15 cellular contexts compared by ENCODE assay signal in the genomic region with DNA sequence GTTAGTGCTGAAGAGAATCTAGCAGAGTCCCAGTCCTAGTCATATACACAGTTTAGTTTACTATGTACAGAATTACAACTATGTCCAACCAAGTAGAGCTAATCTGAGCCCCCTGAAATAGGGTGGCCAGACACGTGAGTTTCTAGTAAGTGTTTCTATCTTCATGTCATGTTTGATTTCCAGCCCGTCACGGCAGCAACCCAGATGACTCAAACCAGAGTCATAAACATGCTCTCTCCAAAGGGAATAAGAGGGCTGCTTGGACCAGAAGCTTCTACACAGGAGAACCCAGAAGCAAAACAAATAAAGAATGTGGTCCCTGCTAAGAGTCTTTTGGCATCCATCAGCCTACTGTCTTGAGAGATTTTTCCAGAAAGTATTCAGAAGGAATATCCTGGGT.
DNase-seq lines count a peak whose midpoint lies in the region; ATAC-seq and TF ChIP-seq lines count a peak whose summit lies in the region.
"Had no signal": no experiment of that assay in that cellular context is flagged by ENCODE, and none has a peak within 500 bp of the region (broad histone marks: within the 10 kb centered on the region; RNA-seq: fewer than 3 reads in every experiment).

No MANE protein-coding gene starts in this region.

- 46% methylated on average over 3 of the region's 3 CpGs for WGBS in right cardiac atrium

- no peaks in the 10 kb centered on the region for H3K9me3 ChIP-seq in right cardiac atrium (ENCODE audit: control insufficient read depth, low read length)
- H3K9me3 ChIP-seq: BE2C had no signal

- H3K27me3 ChIP-seq in right cardiac atrium (ENCODE audit: control insufficient read depth, insufficient read depth) (no peaks in the 10 kb centered on the region), layer of hippocampus (ENCODE audit: control insufficient read depth, insufficient read depth, low read length) (no peaks in the 10 kb centered on the region)
- H3K27me3 ChIP-seq: BE2C had no signal

- H3K27ac ChIP-seq in right cardiac atrium (ENCODE audit: low read length) (peak overlapping the region; percentile 30), layer of hippocampus (ENCODE audit: low read depth, low read length) (peak overlapping the region; percentile 69)

- DNase-seq in right cardiac atrium (peak in 1 of 3 donors; percentile 30), cardiac septum (ENCODE audit: low spot score) (no peak), cardiac fibroblast (ENCODE audit: low read depth in 2 of 2) (peak; percentile 54 to 78), NCI-H1092 treated with DMSO at 0.1 percent for 48 hours (lab: John Stamatoyannopoulos, UW) (no peak), NCI-H446 (lab: John Stamatoyannopoulos, UW) (no peak), middle frontal gyrus (ENCODE audit: extremely low spot score, low spot score) (no peak)
- DNase-seq: activated effector memory CD4-positive, alpha-beta T cell treated with anti-CD3 and anti-CD28 coated beads, Interleukin-2, amount 50 U/mL, for 16 hours; BE2C; endodermal cell; left cardiac atrium; NCI-H2171 treated with DMSO at 0.1 percent for 48 hours; posterior cingulate gyrus; SHP77 treated with DMSO at 0.1 percent for 48 hours had no signal

- H3K4me1 ChIP-seq in right cardiac atrium (ENCODE audit: control insufficient read depth, insufficient read depth, low read length): peaks cover 11% of the 10 kb centered on the region
- H3K4me1 ChIP-seq: BE2C had no signal

- intact Hi-C loops in right cardiac atrium (cut with DNase I) (no loop called here), cardiac septum (cut with DNase I) (no loop called here)

- ATAC-seq in right cardiac atrium (peak; percentile 30 to 50), GM21528 (IDR thresholded peaks at IDR 0.05; ENCODE audit: low FRiP score, unreplicated experiment) (no peak)

- H3K4me3 ChIP-seq in right cardiac atrium (ENCODE audit: low read length) (no peak overlapping the region), cardiac fibroblast (replicated peaks in 1 of 2; ENCODE audit: low read depth in 2 of 2, low read length in 2 of 2) (no peak overlapping the region)

- TF ChIP-seq CTCF in cardiac fibroblast (IDR thresholded peaks at IDR 0.05; ENCODE audit: low read depth, low read length): no peak

Comparison
In these comparisons a context has a peak if more than half of its experiments do, and no peak if none do; other contexts are left out.
1. DNase-seq: peak in cardiac fibroblast (2 of 2); none in cardiac septum (single experiment), NCI-H1092 treated with DMSO at 0.1 percent for 48 hours (single experiment), NCI-H446 (0 of 2) and middle frontal gyrus (single experiment).